ENCODE assay signal across 8 cellular contexts in the genomic region with DNA sequence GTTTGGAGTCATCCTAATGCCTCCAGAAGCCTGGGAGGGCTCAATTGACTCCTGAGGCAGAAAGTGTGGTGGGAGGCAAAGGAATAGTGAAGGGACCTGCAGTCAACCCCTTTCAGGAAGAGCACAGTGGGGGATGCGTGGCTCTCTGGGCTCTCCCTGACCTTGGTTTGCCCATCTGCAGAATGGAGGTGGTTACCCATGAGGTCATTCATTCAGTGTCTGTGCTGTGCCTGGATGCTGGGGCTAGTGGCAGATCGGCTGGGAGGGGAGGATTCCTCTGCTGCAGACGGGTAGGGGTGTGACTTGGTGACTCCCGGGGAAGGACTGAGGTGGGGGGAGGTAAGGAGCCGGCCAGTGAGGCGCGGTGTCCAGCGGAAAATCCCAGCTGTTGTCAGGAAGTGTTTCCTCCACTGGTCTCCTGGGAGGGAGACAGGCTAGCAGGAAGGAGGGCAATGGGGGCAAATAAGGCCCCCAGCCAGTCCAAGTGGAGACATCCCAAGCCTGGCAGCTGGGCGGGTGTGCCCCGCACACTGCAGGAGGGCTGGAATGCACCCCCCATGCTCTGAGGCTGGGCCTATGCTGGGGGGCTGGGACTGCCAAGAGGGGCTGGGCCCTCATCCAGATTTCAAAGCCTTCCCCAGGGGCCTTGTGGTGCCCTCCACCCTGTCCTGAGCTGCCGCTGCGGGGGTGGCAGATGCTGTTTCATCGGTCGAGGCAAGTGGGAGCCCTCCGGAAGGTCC. TPM values are rescaled to one million over a fixed set of nuclear protein-coding genes. Genes with fewer than 3 reads are reported as not detected.
A peak's percentile ranks its signal among the peaks of the same experiment; 100 is the strongest.
DNase-seq lines count a peak whose midpoint lies in the region; ATAC-seq and TF ChIP-seq lines count a peak whose summit lies in the region.

No MANE protein-coding gene starts in this region.

- H3K4me1 Mint-ChIP-seq in T-helper 17 cell: peaks cover 9% of the 10 kb centered on the region
- peaks cover 40% of the 10 kb centered on the region for H3K4me1 Mint-ChIP-seq in glutamatergic neuron (ENCODE audit: low read depth, unreplicated experiment)

- peak overlapping the region; percentile 60 for H3K4me3 ChIP-seq in GM23248

- H3K4me2 ChIP-seq in GM23248 (ENCODE audit: unreplicated experiment): peak overlapping the region; percentile 82

- no peak overlapping the region for H2AFZ ChIP-seq in GM23248

- peaks cover 19% of the 10 kb centered on the region for H3K9me3 Mint-ChIP-seq in glutamatergic neuron (ENCODE audit: unreplicated experiment)

- no peaks in the 10 kb centered on the region for H3K9me2 ChIP-seq in GM23248 (ENCODE audit: insufficient read depth)

- in situ Hi-C loops in GM23248 (cut with MboI): no loop called here

- peak; percentile 91 for DNase-seq in GM23248
- DNase-seq in T-helper 17 cell: no peak
- no peak for DNase-seq in glutamatergic neuron
- no peak for DNase-seq in sciatic nerve (ENCODE audit: low spot score)
- DNase-seq in activated T-cell treated with anti-CD3 and anti-CD28 coated beads, Interleukin-2, amount 50 U/mL, for 48 hours: no peak
- DNase-seq in Kasumi-1 (lab: John Stamatoyannopoulos, UW): no peak
- no peak for DNase-seq in NCI-H524 treated with DMSO at 0.1 percent for 48 hours (lab: John Stamatoyannopoulos, UW)

- H3K27me3 Mint-ChIP-seq in T-helper 17 cell (peaks cover 3% of the 10 kb centered on the region), glutamatergic neuron (ENCODE audit: unreplicated experiment) (peaks cover 14% of the 10 kb centered on the region)

- H4K20me1 ChIP-seq in GM23248 (ENCODE audit: insufficient read depth): no peaks in the 10 kb centered on the region

- peak overlapping the region; percentile 71 for H3K9ac ChIP-seq in GM23248

- peaks cover 75% of the 10 kb centered on the region for H3K4me1 ChIP-seq in GM23248 (ENCODE audit: insufficient read depth)

- 2 to 5% methylated on average over 14 to 15 of the region's 15 CpGs for WGBS in GM23248 (ENCODE audit: low coverage in 1 of 2, low lambda C conversion rate in 2 of 2, missing lambda C conversion rate in 2 of 2), 2 experiments

- intact Hi-C loops in sciatic nerve (cut with DNase I): no loop called here

- H3K27ac Mint-ChIP-seq in T-helper 17 cell (no peak overlapping the region), glutamatergic neuron (ENCODE audit: unreplicated experiment) (peak overlapping the region; percentile 82)

- H3F3A ChIP-seq in GM23248 (ENCODE audit: insufficient read depth): peaks cover 29% of the 10 kb centered on the region

- no peaks in the 10 kb centered on the region for H3K27me3 ChIP-seq in GM23248 (replicated peaks; ENCODE audit: insufficient read depth)

- TF ChIP-seq CTCF in glutamatergic neuron (IDR thresholded peaks at IDR 0.05; ENCODE audit: partially characterized antibody, unreplicated experiment): no peak

- H3K9me3 ChIP-seq in GM23248 (ENCODE audit: low read depth): no peaks in the 10 kb centered on the region
- no peaks in the 10 kb centered on the region for H3K9me3 ChIP-seq in T-helper 17 cell (ENCODE audit: control insufficient read depth, low read length, poor library complexity, severe bottlenecking)

- H3K36me3 Mint-ChIP-seq in T-helper 17 cell (ENCODE audit: low read depth): no peaks in the 10 kb centered on the region
- H3K36me3 Mint-ChIP-seq in glutamatergic neuron (ENCODE audit: unreplicated experiment): no peaks in the 10 kb centered on the region

- ATAC-seq in T-helper 17 cell (no peak), sciatic nerve (peak; percentile 14), HG03520 (IDR thresholded peaks at IDR 0.05; ENCODE audit: unreplicated experiment) (no peak)

- H3K4me3 Mint-ChIP-seq in T-helper 17 cell (peak overlapping the region; percentile 67), glutamatergic neuron (ENCODE audit: unreplicated experiment) (peak overlapping the region; percentile 78)

- H3K79me2 ChIP-seq in GM23248 (ENCODE audit: insufficient read depth): peaks cover 82% of the 10 kb centered on the region

- peak overlapping the region; percentile 98 for H3K27ac ChIP-seq in GM23248

- H3K36me3 ChIP-seq in GM23248 (ENCODE audit: low read depth): no peaks in the 10 kb centered on the region

RNA-seq across cellular contexts. Expression of a gene that starts 10.9 kb away (rescaled TPM):
- total RNA-seq in GM23248 (2014; rRNA removed; shearing (Covaris generic)): 163 and 168 TPM in 2 replicates
- 81.4 and 83.7 TPM in 2 replicates for polyA plus RNA-seq in GM23248 (2016; fragmentation: Nextera tagmentation; extraction: Ambion mirVana)
- total RNA-seq in T-helper 17 cell (1 to 10 TPM; 3.2 to 4.3 TPM), glutamatergic neuron (ENCODE audit: unreplicated experiment) (130 TPM), sciatic nerve (62.7 TPM)

Comparison
In these comparisons a context has a peak if more than half of its experiments do, and no peak if none do; other contexts are left out.
1. RNA of a gene that starts 10.9 kb away (total RNA-seq): 163 to 168 TPM in GM23248, 130 TPM in glutamatergic neuron (single experiment) and 62.7 TPM in sciatic nerve (single experiment); 3.2 to 4.3 TPM in T-helper 17 cell; every median in the first group is over 10 times any median in the second.